10 cellular contexts compared by ENCODE assay signal in genomic region chr15:74866090-74866489, GRCh38. TPM values are rescaled to one million over a fixed set of nuclear protein-coding genes. Genes with fewer than 3 reads are reported as not detected.
DNase-seq lines count a peak whose midpoint lies in the region; ATAC-seq and FAIRE-seq lines count a peak whose summit lies in the region.
"Had no signal": no experiment of that assay in that cellular context is flagged by ENCODE, and none has a peak within 500 bp of the region (broad histone marks: within the 10 kb centered on the region; RNA-seq: fewer than 3 reads in every experiment).

No MANE protein-coding gene starts in this region.

- no peak overlapping the region for H3K23ac ChIP-seq in trophoblast cell (ENCODE audit: low read length)

- peaks cover 10% of the 10 kb centered on the region for H3K79me1 ChIP-seq in trophoblast cell (ENCODE audit: low read length)

- no peaks in the 10 kb centered on the region for H3K27me3 ChIP-seq in esophagus (ENCODE audit: control insufficient read depth in 1 of 2, insufficient read depth in 2 of 2, low read length in 2 of 2)
- H3K27me3 ChIP-seq in trophoblast cell (ENCODE audit: insufficient read depth, low read length), result no peaks in the 10 kb centered on the region
- H3K27me3 ChIP-seq in SJCRH30, result no peaks in the 10 kb centered on the region

- no peak overlapping the region for H3K4me3 ChIP-seq in esophagus (ENCODE audit: low read depth in 1 of 2, low read length in 2 of 2)
- H3K4me3 ChIP-seq in trophoblast cell (ENCODE audit: low read depth, low read length), result no peak overlapping the region
- no peak overlapping the region for H3K4me3 ChIP-seq in SJCRH30

- H3K9me3 ChIP-seq in esophagus (ENCODE audit: control insufficient read depth in 2 of 2, insufficient read depth in 1 of 2, low read depth in 1 of 2, low read length in 1 of 2) (no peaks in the 10 kb centered on the region), trophoblast cell (ENCODE audit: insufficient read depth, low read depth, low read length) (peaks cover 2% of the 10 kb centered on the region), SJCRH30 (replicated peaks) (no peaks in the 10 kb centered on the region)

- H3K27ac ChIP-seq in esophagus (ENCODE audit: low read depth in 2 of 2, low read length in 1 of 2), result peak overlapping the region; percentile 84 to 95
- H3K27ac ChIP-seq in trophoblast cell (ENCODE audit: low read depth, low read length), result peak overlapping the region; percentile 69
- no peak overlapping the region for H3K27ac ChIP-seq in SJCRH30
- H3K27ac ChIP-seq: VCaP had no signal

- peak overlapping the region; percentile 15 for H2BK120ac ChIP-seq in trophoblast cell (ENCODE audit: insufficient read depth, low read length, poor library complexity)

- H2BK12ac ChIP-seq in trophoblast cell (ENCODE audit: low read length), result no peak overlapping the region

- H3K18ac ChIP-seq in trophoblast cell (ENCODE audit: low read length), result no peak overlapping the region

- intact Hi-C loops in left colon (cut with DNase I, micrococcal nuclease), result no loop called here

- H2BK5ac ChIP-seq in trophoblast cell (ENCODE audit: low read depth, low read length, poor library complexity), result no peak overlapping the region

- no peak overlapping the region for H3K9ac ChIP-seq in trophoblast cell (ENCODE audit: low read length)

- no peak for ATAC-seq in left colon

- no peak overlapping the region for H2AFZ ChIP-seq in trophoblast cell (ENCODE audit: insufficient read depth, low read length, poor library complexity)

- H4K12ac ChIP-seq in trophoblast cell (ENCODE audit: low read depth, low read length), result no peak overlapping the region

- H4K91ac ChIP-seq in trophoblast cell (ENCODE audit: low read depth, low read length), result no peak overlapping the region

- DNase-seq in EL (peak; percentile 65), RCC 7860 (ENCODE audit: low spot score) (peak; percentile 52), trophoblast cell (peak; percentile 57 to 71), SJCRH30 (no peak), left colon (no peak), MV-4-11 (lab: John Stamatoyannopoulos, UW) (no peak), NCI-H526 treated with DMSO at 0.1 percent for 48 hours (lab: John Stamatoyannopoulos, UW) (no peak)
- DNase-seq: effector memory CD4-positive, alpha-beta T cell had no signal

- peaks cover 0 to 2% of the 10 kb centered on the region in 2 donors for H3K36me3 ChIP-seq in esophagus (ENCODE audit: control insufficient read depth in 2 of 2, insufficient read depth in 2 of 2, low read length in 1 of 2)
- H3K36me3 ChIP-seq in trophoblast cell (ENCODE audit: control insufficient read depth in 1 of 2, insufficient read depth in 2 of 2, low read length in 2 of 2), result peaks cover 2 to 7% of the 10 kb centered on the region in 2 experiments
- H3K36me3 ChIP-seq in SJCRH30, result 0 out of 2 replicates have a peak, but pooled peaks cover 5% of the 10 kb centered on the region

- H3K4me1 ChIP-seq in esophagus (ENCODE audit: control insufficient read depth in 2 of 2, insufficient read depth in 2 of 2, low read length in 1 of 2) (peaks cover 4 to 24% of the 10 kb centered on the region in 2 donors), trophoblast cell (ENCODE audit: control insufficient read depth in 1 of 2, insufficient read depth in 2 of 2, low read length in 2 of 2) (peaks cover 23 to 32% of the 10 kb centered on the region in 2 experiments), SJCRH30 (no peaks in the 10 kb centered on the region)

- H4K8ac ChIP-seq in trophoblast cell (ENCODE audit: low read depth, low read length), result no peak overlapping the region

- FAIRE-seq in RCC 7860 (lab: Jason Lieb, UNC), result peak; percentile 58

- no peak overlapping the region for H3K4ac ChIP-seq in trophoblast cell (ENCODE audit: low read depth, low read length)

- no peak overlapping the region for H2AK5ac ChIP-seq in trophoblast cell (ENCODE audit: low read length)

- H3K14ac ChIP-seq in trophoblast cell (ENCODE audit: low read length), result no peak overlapping the region

- H3K79me2 ChIP-seq in trophoblast cell (ENCODE audit: control insufficient read depth, insufficient read depth, low read length, poor library complexity), result no peaks in the 10 kb centered on the region

- 43 to 57% methylated on average over 6 of the region's 6 CpGs for WGBS in esophagus, 2 donors
- WGBS in trophoblast cell (ENCODE audit: extremely low coverage, insufficient coverage, insufficient read length), result no CpG with 5 or more reads among the region's 6 CpGs

- H3K4me2 ChIP-seq in trophoblast cell (ENCODE audit: low read length), result no peak overlapping the region

RNA-seq across cellular contexts. Expression of gene SCAMP2, which starts 7.1 kb away (rescaled TPM):
- 10 to 100 TPM; 58.9 to 62.3 TPM for polyA plus RNA-seq in esophagus
- polyA plus RNA-seq in trophoblast cell (2013), result 73.8 and 78.1 TPM in 2 replicates
- 25.8 and 29.2 TPM in 2 replicates for total RNA-seq in SJCRH30 (2014; rRNA removed; shearing (Covaris generic))
- 100 to 1,000 TPM; 188 to 209 TPM for total RNA-seq in left colon

RNA-seq across cellular contexts. Expression of gene ULK3, which starts 23.1 kb away (rescaled TPM):
- 100 to 1,000 TPM in 1 of 2 donors, 10 to 100 TPM in 1; 68.8 to 143 TPM for polyA plus RNA-seq in esophagus
- 9.3 and 10.1 TPM in 2 replicates for polyA plus RNA-seq in trophoblast cell (2013)
- total RNA-seq in SJCRH30 (2014; rRNA removed; shearing (Covaris generic)), result 27.1 and 28.3 TPM in 2 replicates
- 10 to 100 TPM; 70.7 to 83.2 TPM for total RNA-seq in left colon

RNA-seq across cellular contexts. Expression of gene MPI, which starts 23.8 kb away (rescaled TPM):
- polyA plus RNA-seq in esophagus, result 10 to 100 TPM; 26.5 to 27.4 TPM
- 18.5 and 19.3 TPM in 2 replicates for polyA plus RNA-seq in trophoblast cell (2013)
- total RNA-seq in SJCRH30 (2014; rRNA removed; shearing (Covaris generic)), result 24.2 and 25.5 TPM in 2 replicates
- 10 to 100 TPM; 62.2 to 76.7 TPM for total RNA-seq in left colon

RNA-seq across cellular contexts. Expression of gene CPLX3, which starts 39.7 kb away (rescaled TPM):
- 1 to 10 TPM in 1 of 2 donors, under 1 TPM in 1; 0.48 to 1.2 TPM for polyA plus RNA-seq in esophagus
- 0.03 TPM in 2 replicates for polyA plus RNA-seq in trophoblast cell (2013)
- not detected in 2 replicates for total RNA-seq in SJCRH30 (2014; rRNA removed; shearing (Covaris generic))
- under 1 TPM in 1 of 2 donors, not detected in 1; 0.15 TPM for total RNA-seq in left colon

RNA-seq across cellular contexts. Expression of gene FAM219B, which starts 40.6 kb away (rescaled TPM):
- polyA plus RNA-seq in esophagus, result 10 to 100 TPM; 46.4 to 53.0 TPM
- polyA plus RNA-seq in trophoblast cell (2013), result 27.1 and 29.6 TPM in 2 replicates
- 22.6 and 29.3 TPM in 2 replicates for total RNA-seq in SJCRH30 (2014; rRNA removed; shearing (Covaris generic))
- 10 to 100 TPM; 53.5 to 64.9 TPM for total RNA-seq in left colon

Comparison
In these comparisons a context has a peak if more than half of its experiments do, and no peak if none do; other contexts are left out.
1. DNase-seq: peak in EL (single experiment), RCC 7860 (single experiment) and trophoblast cell (2 of 2); none in SJCRH30 (0 of 2), left colon (0 of 2), MV-4-11 (single experiment) and NCI-H526 treated with DMSO at 0.1 percent for 48 hours (single experiment).